ENCODE assay signal across 27 cellular contexts in the genomic region with DNA sequence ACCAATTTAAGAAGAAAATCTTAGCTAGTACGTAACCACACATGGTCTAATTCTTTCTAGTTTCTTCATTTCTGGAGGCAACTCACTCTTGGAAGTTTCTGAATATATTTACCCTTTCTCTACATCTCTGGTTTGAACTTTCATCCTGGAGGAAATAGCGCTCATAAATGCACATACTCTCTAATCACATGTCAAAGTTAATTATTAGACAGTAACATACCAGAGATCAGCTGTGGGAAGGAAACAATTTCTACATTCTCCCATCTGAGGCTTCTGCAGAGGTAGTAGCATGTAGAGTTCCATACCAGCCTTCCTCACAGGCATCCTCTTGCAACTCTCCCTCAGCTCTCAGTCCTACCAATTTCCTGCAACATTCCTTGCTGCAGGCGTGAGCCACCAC.
A peak's percentile ranks its signal among the peaks of the same experiment; 100 is the strongest.
DNase-seq lines count a peak whose midpoint lies in the region; ATAC-seq and TF ChIP-seq lines count a peak whose summit lies in the region.
"Had no signal": no experiment of that assay in that cellular context is flagged by ENCODE, and none has a peak within 500 bp of the region (broad histone marks: within the 10 kb centered on the region; RNA-seq: fewer than 3 reads in every experiment).

No MANE protein-coding gene starts in this region.

- no peak overlapping the region for H3T11ph ChIP-seq in H9 (ENCODE audit: low read length)

- H2AK5ac ChIP-seq in H9 (ENCODE audit: insufficient read length, low read length), result no peak overlapping the region

- H4K5ac ChIP-seq in H9 (ENCODE audit: insufficient read length, low read depth, low read length), result no peak overlapping the region

- H3K9me3 Mint-ChIP-seq in H9 (no peaks in the 10 kb centered on the region; a peak in 1 of 5 replicates), immature natural killer cell (no peaks in the 10 kb centered on the region)
- peaks cover 0 to 4% (median 0%) of the 10 kb centered on the region in 9 donors for H3K9me3 Mint-ChIP-seq in naive thymus-derived CD8-positive, alpha-beta T cell
- H3K9me3 Mint-ChIP-seq: activated T-cell treated with anti-CD3 and anti-CD28 coated beads, Interleukin-2, amount 50 U/mL, for 72 hours; dendritic cell treated with granulocyte-macrophage colony-stimulating factor and Interleukin-4, amounts not matched to agents 40 ng/mL and 50 ng/mL, for 4 days; stimulated activated naive CD8-positive, alpha-beta T cell treated with anti-CD3 and anti-CD28 coated beads, Interleukin-15, amount 100 ng/mL, for 72 hours had no signal

- H3K14ac ChIP-seq in H9 (ENCODE audit: insufficient read depth, low read length), result no peak overlapping the region

- H2AFZ ChIP-seq in H9 (ENCODE audit: low read length), result no peak overlapping the region

- no peaks in the 10 kb centered on the region for H3K27me3 Mint-ChIP-seq in H9 (ENCODE audit: low read depth)
- no peaks in the 10 kb centered on the region for H3K27me3 Mint-ChIP-seq in immature natural killer cell (ENCODE audit: low read depth in 3 of 3)
- no peaks in the 10 kb centered on the region for H3K27me3 Mint-ChIP-seq in naive thymus-derived CD8-positive, alpha-beta T cell
- H3K27me3 Mint-ChIP-seq: activated CD4-positive, alpha-beta T cell treated with anti-CD3 and anti-CD28 coated beads for 36 hours; activated CD8-positive, alpha-beta memory T cell treated with anti-CD3 and anti-CD28 coated beads, Interleukin-2, amount 10 ng/mL, durations not matched to agents 7 days and 5 days; dendritic cell treated with granulocyte-macrophage colony-stimulating factor and Interleukin-4, amounts not matched to agents 40 ng/mL and 50 ng/mL, for 4 days; naive thymus-derived CD4-positive, alpha-beta T cell; stimulated activated naive CD8-positive, alpha-beta T cell treated with anti-CD3 and anti-CD28 coated beads, Interleukin-15, amount 100 ng/mL, for 72 hours; T-helper 17 cell had no signal

- no peaks in the 10 kb centered on the region for H4K20me1 ChIP-seq in H9 (ENCODE audit: control insufficient read depth, insufficient read depth, insufficient read length)

- no peak overlapping the region for H3K9ac ChIP-seq in H9 (ENCODE audit: extremely low read depth, insufficient read length, low read length)

- H3K79me1 ChIP-seq in H9 (ENCODE audit: insufficient read depth, low read depth, low read length, poor library complexity, severe bottlenecking), result peaks cover 2% of the 10 kb centered on the region

- H2BK120ac ChIP-seq in H9 (ENCODE audit: low read depth, low read length, poor library complexity, severe bottlenecking), result no peak overlapping the region

- H3K27ac ChIP-seq in 22Rv1 (peak overlapping the region; percentile 42), H9 (ENCODE audit: insufficient read length, low read depth, low read length) (no peak overlapping the region)
- H3K27ac ChIP-seq: RWPE1, SK-N-MC, tibial artery had no signal

- H3K4me1 Mint-ChIP-seq in H9 (peaks cover 9 to 14% of the 10 kb centered on the region in 2 experiments), immature natural killer cell (peaks cover 46 to 53% of the 10 kb centered on the region in 2 donors)
- H3K4me1 Mint-ChIP-seq in naive thymus-derived CD8-positive, alpha-beta T cell, result peaks cover 24 to 63% (median 60%) of the 10 kb centered on the region in 4 donors

- no peak overlapping the region for H4K8ac ChIP-seq in H9 (replicated peaks; ENCODE audit: insufficient read length, low read depth, low read length)

- H2BK20ac ChIP-seq in H9 (ENCODE audit: low read depth, low read length, poor library complexity, severe bottlenecking), result no peak overlapping the region

- H3K4me3 Mint-ChIP-seq in H9 (no peak overlapping the region), immature natural killer cell (no peak overlapping the region)
- H3K4me3 Mint-ChIP-seq in naive thymus-derived CD8-positive, alpha-beta T cell, result peak overlapping the region in 1 of 10 donors; percentile 23
- H3K4me3 Mint-ChIP-seq: activated CD4-positive, alpha-beta T cell treated with anti-CD3 and anti-CD28 coated beads for 36 hours; activated CD8-positive, alpha-beta memory T cell treated with anti-CD3 and anti-CD28 coated beads, Interleukin-2, amount 10 ng/mL, durations not matched to agents 7 days and 5 days; activated T-cell treated with anti-CD3 and anti-CD28 coated beads, Interleukin-2, amount 50 U/mL, for 72 hours; dendritic cell treated with granulocyte-macrophage colony-stimulating factor and Interleukin-4, amounts not matched to agents 40 ng/mL and 50 ng/mL, for 4 days; naive thymus-derived CD4-positive, alpha-beta T cell; stimulated activated naive CD8-positive, alpha-beta T cell treated with anti-CD3 and anti-CD28 coated beads, Interleukin-15, amount 100 ng/mL, for 72 hours; T-helper 17 cell had no signal

- no peaks in the 10 kb centered on the region for H3K9me3 ChIP-seq in H9 (ENCODE audit: control insufficient read depth, low read depth, low read length)
- H3K9me3 ChIP-seq: BE2C, tibial artery had no signal

- 0 out of 2 replicates have a peak, but pooled peaks cover 3% of the 10 kb centered on the region for H3K4me1 ChIP-seq in H9 (ENCODE audit: insufficient read depth, low read length)
- H3K4me1 ChIP-seq: BE2C had no signal

- H3K4me2 ChIP-seq in H9 (ENCODE audit: insufficient read depth, insufficient read length, low read length), result no peak overlapping the region

- no peak overlapping the region for H2BK5ac ChIP-seq in H9 (ENCODE audit: insufficient read length, low read length)

- H2BK12ac ChIP-seq in H9 (ENCODE audit: insufficient read length, low read depth, low read length), result no peak overlapping the region

- H3K36me3 Mint-ChIP-seq in H9 (ENCODE audit: insufficient read depth in 1 of 3, low read depth in 3 of 3), result peaks cover 3 to 9% (median 9%) of the 10 kb centered on the region in 3 experiments; a peak in 4 of 7 replicates
- H3K36me3 Mint-ChIP-seq in immature natural killer cell, result peaks cover 4 to 10% (median 4%) of the 10 kb centered on the region in 3 donors
- H3K36me3 Mint-ChIP-seq in naive thymus-derived CD8-positive, alpha-beta T cell, result peaks cover 4 to 34% (median 17%) of the 10 kb centered on the region in 3 donors

- no peaks in the 10 kb centered on the region for H3K23me2 ChIP-seq in H9 (ENCODE audit: insufficient read length, low read depth, low read length, poor library complexity, severe bottlenecking)

- H3K56ac ChIP-seq in H9 (ENCODE audit: insufficient read length, low read depth, low read length), result no peak overlapping the region

- POLR2A ChIA-PET in naive thymus-derived CD8-positive, alpha-beta T cell (lab: Charles Lee), result interaction anchor here (1.8 to 3.2 kb wide), 2 partner anchors 8 to 215 kb away, joined by 6 to 24 read pairs; no protein-coding TSS in a partner anchor

- H2BK15ac ChIP-seq in H9 (ENCODE audit: low read depth, low read length), result no peak overlapping the region

- no peak overlapping the region for H3K4ac ChIP-seq in H9 (ENCODE audit: low read depth, low read length)

- no peak for TF ChIP-seq CTCF in 22Rv1 (IDR thresholded peaks at IDR 0.05)
- TF ChIP-seq CTCF in H9 (conservative IDR thresholded peaks at IDR 0.05), result no peak

- peaks cover 2% of the 10 kb centered on the region; the same call in 1 of the 2 replicates for H3K79me2 ChIP-seq in H9 (ENCODE audit: insufficient read depth, low read length)

- no CpG with 5 or more reads among the region's 3 CpGs for WGBS in H9 (ENCODE audit: extremely low coverage, insufficient read length, low lambda C conversion rate)

- no peak for ATAC-seq in naive thymus-derived CD8-positive, alpha-beta T cell
- ATAC-seq in HG03097 (IDR thresholded peaks at IDR 0.05; ENCODE audit: low FRiP score, unreplicated experiment) (no peak), GM18502 (IDR thresholded peaks at IDR 0.05; ENCODE audit: poor library complexity, unreplicated experiment) (no peak)
- ATAC-seq: activated CD4-positive, alpha-beta T cell treated with anti-CD3 and anti-CD28 coated beads for 36 hours; activated CD8-positive, alpha-beta memory T cell treated with anti-CD3 and anti-CD28 coated beads, Interleukin-2, amount 10 ng/mL, durations not matched to agents 7 days and 5 days; activated T-cell treated with anti-CD3 and anti-CD28 coated beads, Interleukin-2, amount 50 U/mL, for 72 hours; GM12878; naive thymus-derived CD4-positive, alpha-beta T cell; sciatic nerve; stimulated activated naive CD8-positive, alpha-beta T cell treated with anti-CD3 and anti-CD28 coated beads, Interleukin-15, amount 100 ng/mL, for 72 hours; T-helper 17 cell had no signal

- H4K91ac ChIP-seq in H9 (ENCODE audit: insufficient read length, low read depth, low read length), result no peak overlapping the region

- intact Hi-C loops in posterior vena cava (cut with DNase I), result no loop called here

- no peak overlapping the region for H3K18ac ChIP-seq in H9 (ENCODE audit: insufficient read length, low read depth, low read length)

- H3K23ac ChIP-seq in H9 (ENCODE audit: insufficient read length, low read depth, low read length), result no peak overlapping the region

- DNase-seq in H9 (no peak), immature natural killer cell (no peak), posterior vena cava (ENCODE audit: low spot score) (no peak), OCI-M2 (lab: John Stamatoyannopoulos, UW; ENCODE audit: unreplicated experiment) (no peak)
- DNase-seq in naive thymus-derived CD8-positive, alpha-beta T cell, result no peak
- DNase-seq: activated CD4-positive, alpha-beta T cell treated with anti-CD3 and anti-CD28 coated beads for 36 hours; activated CD8-positive, alpha-beta memory T cell treated with anti-CD3 and anti-CD28 coated beads, Interleukin-2, amount 10 ng/mL, durations not matched to agents 7 days and 5 days; activated naive CD4-positive, alpha-beta T cell treated with Interleukin-2 at 50 U/mL for 16 hours; activated T-cell treated with anti-CD3 and anti-CD28 coated beads, Interleukin-2, amount 50 U/mL, for 72 hours; BE2C; naive thymus-derived CD4-positive, alpha-beta T cell; NCI-H1092 treated with DMSO at 0.1 percent for 48 hours; NCI-H2029; NCI-H2227 treated with DMSO at 0.1 percent for 48 hours; NCI-H69; stimulated activated CD4-positive, alpha-beta T cell treated with anti-CD3 and anti-CD28 coated beads, Interleukin-15, amount 100 ng/mL, for 24 hours; stimulated activated naive CD8-positive, alpha-beta T cell treated with anti-CD3 and anti-CD28 coated beads, Interleukin-15, amount 100 ng/mL, for 72 hours; T-helper 17 cell; tibial artery had no signal

- no peaks in the 10 kb centered on the region for H3K27me3 ChIP-seq in H9 (ENCODE audit: insufficient read depth, low read length)
- H3K27me3 ChIP-seq: BE2C, tibial artery had no signal

- H3K27ac Mint-ChIP-seq in H9, result peak overlapping the region; percentile 42 to 90 (median 80); a peak in 4 of 7 replicates
- peak overlapping the region in 4 of 6 donors; percentile 22 to 59 (median 44) for H3K27ac Mint-ChIP-seq in immature natural killer cell
- peak overlapping the region in 6 of 10 donors; percentile 4 to 78 (median 59) for H3K27ac Mint-ChIP-seq in naive thymus-derived CD8-positive, alpha-beta T cell
- H3K27ac Mint-ChIP-seq: activated CD4-positive, alpha-beta T cell treated with anti-CD3 and anti-CD28 coated beads for 36 hours; activated CD8-positive, alpha-beta memory T cell treated with anti-CD3 and anti-CD28 coated beads, Interleukin-2, amount 10 ng/mL, durations not matched to agents 7 days and 5 days; activated T-cell treated with anti-CD3 and anti-CD28 coated beads, Interleukin-2, amount 50 U/mL, for 72 hours; dendritic cell treated with granulocyte-macrophage colony-stimulating factor and Interleukin-4, amounts not matched to agents 40 ng/mL and 50 ng/mL, for 4 days had no signal
